Comparison of ENCODE assay signal across 23 cellular contexts in the genomic region with DNA sequence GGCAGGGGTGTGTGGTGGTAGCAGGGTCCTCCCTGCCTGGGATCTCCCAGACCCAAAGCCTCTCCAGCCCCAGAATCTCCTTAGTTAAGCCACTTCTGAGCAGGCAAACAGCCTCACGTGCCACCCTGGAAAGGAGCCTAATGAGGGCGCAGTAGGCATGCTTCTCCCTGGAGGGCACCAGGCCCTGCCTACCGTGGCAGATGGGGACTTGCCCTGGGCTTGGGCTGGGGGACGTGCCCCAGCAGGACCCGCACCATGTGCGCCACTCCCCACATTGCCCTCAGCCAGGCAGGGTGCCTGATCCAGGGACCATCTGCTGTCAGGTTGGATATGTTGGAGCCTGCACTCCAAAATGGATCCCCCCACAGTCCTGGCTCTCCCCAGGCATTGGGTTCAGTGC. TPM values are rescaled to one million over a fixed set of nuclear protein-coding genes. Genes with fewer than 3 reads are reported as not detected.
"Had no signal": no experiment of that assay in that cellular context is flagged by ENCODE, and none has a peak within 500 bp of the region (broad histone marks: within the 10 kb centered on the region; RNA-seq: fewer than 3 reads in every experiment).

No MANE protein-coding gene starts in this region.

- DNase-seq: activated CD4-positive, alpha-beta T cell treated with anti-CD3 and anti-CD28 coated beads for 1 hour; activated CD8-positive, alpha-beta memory T cell treated with anti-CD3 and anti-CD28 coated beads, Interleukin-2, amount 50 U/mL, for 4 hours; activated CD8-positive, alpha-beta T cell treated with anti-CD3 and anti-CD28 coated beads for 36 hours; activated naive CD8-positive, alpha-beta T cell treated with anti-CD3 and anti-CD28 coated beads, Interleukin-2, amount 10 ng/mL, durations not matched to agents 7 days and 5 days; anterior cingulate cortex; endodermal cell; foreskin melanocyte; heart left ventricle; mammary epithelial cell; natural killer cell; nucleus accumbens; spleen; stimulated activated CD4-positive, alpha-beta T cell treated with anti-CD3 and anti-CD28 coated beads, Interleukin-2, amount 100 ng/mL, for 24 hours; stimulated activated naive CD4-positive, alpha-beta T cell; upper lobe of left lung had no signal

- H3K27ac ChIP-seq: esophagus muscularis mucosa, heart left ventricle, spleen, upper lobe of left lung had no signal

- FAIRE-seq: islet of Langerhans had no signal

- H3K4me3 ChIP-seq: esophagus muscularis mucosa, heart left ventricle, spleen, upper lobe of left lung had no signal

- H3K27me3 ChIP-seq: esophagus muscularis mucosa, heart left ventricle, spleen, upper lobe of left lung had no signal

- H3K4me1 ChIP-seq: esophagus muscularis mucosa had no signal

- H3K36me3 ChIP-seq: heart left ventricle, upper lobe of left lung had no signal

- ATAC-seq: activated CD8-positive, alpha-beta T cell treated with anti-CD3 and anti-CD28 coated beads for 36 hours; heart left ventricle; left lobe of liver; natural killer cell; sciatic nerve had no signal

RNA-seq across cellular contexts. Expression of a gene that starts 38.4 kb away (rescaled TPM):
- total RNA-seq: activated CD8-positive, alpha-beta T cell treated with anti-CD3 and anti-CD28 coated beads for 36 hours; activated naive CD8-positive, alpha-beta T cell treated with anti-CD3 and anti-CD28 coated beads, Interleukin-2, amount 10 ng/mL, durations not matched to agents 7 days and 5 days; dermis microvascular lymphatic vessel endothelial cell; esophagus muscularis mucosa; left lobe of liver; mammary epithelial cell; mucosa of gallbladder; progenitor cell of endocrine pancreas; sciatic nerve; T-helper 2 cell treated with Interferon-gamma antibody and Interleukin-4, amounts not matched to agents 100 ng/mL and 5 ng/mL, for 36 hours; upper lobe of left lung had no signal
- polyA plus RNA-seq: mammary epithelial cell had no signal

RNA-seq across cellular contexts. Expression of a gene that starts 56.4 kb away (rescaled TPM):
- total RNA-seq: mammary epithelial cell, progenitor cell of endocrine pancreas had no signal
- polyA plus RNA-seq: mammary epithelial cell had no signal
